9 cellular contexts compared by ENCODE assay signal in genomic region chr12:66235626-66236281, GRCh38. TPM values are rescaled to one million over a fixed set of nuclear protein-coding genes. Genes with fewer than 3 reads are reported as not detected.
A peak's percentile ranks its signal among the peaks of the same experiment; 100 is the strongest.
DNase-seq lines count a peak whose midpoint lies in the region; ATAC-seq, FAIRE-seq and TF ChIP-seq lines count a peak whose summit lies in the region.
"Had no signal": no experiment of that assay in that cellular context is flagged by ENCODE, and none has a peak within 500 bp of the region (broad histone marks: within the 10 kb centered on the region; RNA-seq: fewer than 3 reads in every experiment).

No MANE protein-coding gene starts in this region.

- DNase-seq in GM06990 (ENCODE audit: extremely low read depth, insufficient read length) (no peak), NT2/D1 (ENCODE audit: low read depth, low spot score) (no peak), endothelial cell of umbilical vein (ENCODE audit: low read depth, low spot score) (peak; percentile 45), osteocyte (ENCODE audit: extremely low spot score, unreplicated experiment) (no peak)

- peak overlapping the region; percentile 90 for H3K4me2 ChIP-seq in endothelial cell of umbilical vein (ENCODE audit: insufficient read depth, low read length)

- intact Hi-C loops in endothelial cell of umbilical vein (cut with micrococcal nuclease) = loop anchor here (1.0 kb wide), 1 partner anchor 66 kb away; the partner anchor contains the start of gene TMBIM4

- POLR2A ChIA-PET in endothelial cell of umbilical vein (lab: Charles Lee) = interaction anchor here (0.6 to 1.7 kb wide), 2 partner anchors 37 to 66 kb away, joined by 4 to 8 read pairs; partner anchors contain the start of gene TMBIM4

- H3K36me3 ChIP-seq in GM06990 (ENCODE audit: control insufficient read depth, insufficient read depth, low read length) (no peaks in the 10 kb centered on the region), NT2/D1 (ENCODE audit: insufficient read depth, insufficient read length, low read length) (no peaks in the 10 kb centered on the region), endothelial cell of umbilical vein (ENCODE audit: control insufficient read depth in 2 of 2, extremely low read depth in 1 of 2, insufficient read depth in 2 of 2, low read length in 2 of 2) (no peaks in the 10 kb centered on the region)

- peak overlapping the region; percentile 69 for H3K4me3 Mint-ChIP-seq in osteocyte (ENCODE audit: unreplicated experiment)

- no peaks in the 10 kb centered on the region for H4K20me1 ChIP-seq in endothelial cell of umbilical vein (replicated peaks; ENCODE audit: control insufficient read depth, extremely low read depth, insufficient read depth, low read length)

- no peaks in the 10 kb centered on the region for H3K27me3 ChIP-seq in GM06990 (replicated peaks; ENCODE audit: control insufficient read depth, insufficient read depth, low read length)
- no peaks in the 10 kb centered on the region for H3K27me3 ChIP-seq in NT2/D1 (ENCODE audit: insufficient read depth, insufficient read length)
- H3K27me3 ChIP-seq in endothelial cell of umbilical vein (ENCODE audit: control insufficient read depth in 2 of 2, insufficient read depth in 2 of 2, low read length in 2 of 2) = no peaks in the 10 kb centered on the region

- no peak overlapping the region for H3K27ac ChIP-seq in endothelial cell of umbilical vein (ENCODE audit: insufficient read depth, low read depth, low read length)

- H3K27me3 Mint-ChIP-seq in osteocyte (ENCODE audit: unreplicated experiment) = peaks cover 42% of the 10 kb centered on the region

- H3K4me1 ChIP-seq in NT2/D1 (ENCODE audit: insufficient read depth, insufficient read length) (peaks cover 3% of the 10 kb centered on the region), endothelial cell of umbilical vein (ENCODE audit: control insufficient read depth, extremely low read depth, insufficient read depth, low read length) (peaks cover 3% of the 10 kb centered on the region)

- H3K9ac ChIP-seq in NT2/D1 (ENCODE audit: insufficient read length, low read depth) (peak overlapping the region; percentile 37), endothelial cell of umbilical vein (replicated peaks; ENCODE audit: extremely low read depth, insufficient read depth, low read length) (peak overlapping the region; percentile 51)

- no peaks in the 10 kb centered on the region for H3K9me1 ChIP-seq in endothelial cell of umbilical vein (replicated peaks; ENCODE audit: control insufficient read depth, extremely low read depth, insufficient read depth, low read length)

- H3K36me3 Mint-ChIP-seq in osteocyte (ENCODE audit: unreplicated experiment) = no peaks in the 10 kb centered on the region

- peaks cover 3% of the 10 kb centered on the region for H3K4me1 Mint-ChIP-seq in osteocyte (ENCODE audit: unreplicated experiment)

- TF ChIP-seq CTCF in GM06990 (IDR thresholded peaks at IDR 0.05; ENCODE audit: insufficient read depth, low read length, poor library complexity, severe bottlenecking) = no peak
- TF ChIP-seq CTCF in endothelial cell of umbilical vein (IDR thresholded peaks at IDR 0.05; ENCODE audit: extremely low read depth in 1 of 2, insufficient read depth in 1 of 2, low read depth in 1 of 2, low read length in 2 of 2) = peak in 1 of 2 donors; percentile 3
- peak; percentile 29 for TF ChIP-seq CTCF in osteocyte (IDR thresholded peaks at IDR 0.05)

- peak overlapping the region; percentile 48 for H3K4me3 ChIP-seq in GM06990 (replicated peaks; ENCODE audit: low read depth, low read length)
- peak overlapping the region; percentile 31 for H3K4me3 ChIP-seq in NT2/D1 (ENCODE audit: insufficient read length, low read depth)
- peak overlapping the region; percentile 50 to 78 (median 54) for H3K4me3 ChIP-seq in endothelial cell of umbilical vein (replicated peaks in 1 of 3; ENCODE audit: insufficient read depth in 1 of 3, low read depth in 1 of 3, low read length in 3 of 3)

- dilution Hi-C loops in endothelial cell of umbilical vein (cut with MboI; ENCODE audit: extremely low pct_ligation_motif_present, low sequenced_read_pairs) = no loop called here

- no peak for FAIRE-seq in endothelial cell of umbilical vein (lab: Jason Lieb, UNC)
- FAIRE-seq: TTC549 had no signal

- TF ChIP-seq POLR2A in endothelial cell of umbilical vein (IDR thresholded peaks at IDR 0.05; ENCODE audit: low read depth, low read length) = no peak

- ATAC-seq in GM18873 (IDR thresholded peaks at IDR 0.05; ENCODE audit: low FRiP score, unreplicated experiment) (no peak), HG03039 (IDR thresholded peaks at IDR 0.05; ENCODE audit: unreplicated experiment) (no peak), GM21825 (IDR thresholded peaks at IDR 0.05; ENCODE audit: unreplicated experiment) (no peak), GM21576 (IDR thresholded peaks at IDR 0.05; ENCODE audit: unreplicated experiment) (no peak)

- CTCF ChIA-PET in endothelial cell of umbilical vein (lab: Charles Lee) = interaction anchor here (0.7 to 2.1 kb wide), 16 partner anchors 9 to 106 kb away, joined by 3 to 21 read pairs (median 5); partner anchors contain the start of genes IRAK3 and TMBIM4

- no peaks in the 10 kb centered on the region for H3K79me2 ChIP-seq in endothelial cell of umbilical vein (ENCODE audit: control insufficient read depth, insufficient read depth, low read length)

- H3K9me3 Mint-ChIP-seq in osteocyte (ENCODE audit: unreplicated experiment) = no peaks in the 10 kb centered on the region

- H3K9me3 ChIP-seq in NT2/D1 (ENCODE audit: insufficient read depth, low read length) = no peaks in the 10 kb centered on the region
- no peaks in the 10 kb centered on the region for H3K9me3 ChIP-seq in endothelial cell of umbilical vein (replicated peaks; ENCODE audit: control insufficient read depth, insufficient read depth, low read length)

- H3K27ac Mint-ChIP-seq in osteocyte (ENCODE audit: unreplicated experiment) = no peak overlapping the region

- no TSS peak for BruUV-seq in endothelial cell of umbilical vein (replicated peaks; lab: Mats Ljungman, UMichigan)

- H2AFZ ChIP-seq in endothelial cell of umbilical vein (ENCODE audit: low read depth, low read length) = peak overlapping the region; percentile 70

TF ChIP-seq in endothelial cell of umbilical vein, 7 proteins besides CTCF, POLR2A, EP300 and RAD21:
- TF ChIP-seq POLR2AphosphoS5 (IDR thresholded peaks at IDR 0.05; ENCODE audit: insufficient read depth, low read depth, low read length) (no peak), GATA2 (IDR thresholded peaks at IDR 0.05; ENCODE audit: insufficient read depth, insufficient read length, low read depth, low read length) (no peak), EZH2 (IDR thresholded peaks at IDR 0.05; ENCODE audit: borderline replicate concordance, low read depth, low read length, severe bottlenecking) (no peak), FOS (IDR thresholded peaks at IDR 0.05; ENCODE audit: borderline replicate concordance, insufficient read depth, low read length) (no peak), MAX (IDR thresholded peaks at IDR 0.05; ENCODE audit: insufficient read depth, insufficient read length) (no peak), MYC (IDR thresholded peaks at IDR 0.05; ENCODE audit: low read depth, low read length) (no peak), JUN (IDR thresholded peaks at IDR 0.05; ENCODE audit: borderline replicate concordance, insufficient read depth, insufficient read length, low read depth) (no peak)

RNA-seq across cellular contexts. Expression of gene IRAK3, which starts 46.7 kb away (rescaled TPM):
- total RNA-seq in endothelial cell of umbilical vein = 7.4 and 8.5 TPM in 2 replicates
- polyA plus RNA-seq in endothelial cell of umbilical vein = 2.0 and 2.3 TPM in 2 replicates
- polyA plus RNA-seq in endothelial cell of umbilical vein (2011; cell fraction: cytosol; rRNA removed) = 3.0 and 3.2 TPM in 2 replicates
- 6.9 and 7.4 TPM in 2 replicates for polyA plus RNA-seq in endothelial cell of umbilical vein (2011; cell fraction: nucleus; rRNA removed)
- polyA plus RNA-seq in endothelial cell of umbilical vein (2012) = 1.2 and 2.1 TPM in 2 replicates
- 6.3 and 11.1 TPM in 2 replicates for polyA minus RNA-seq in endothelial cell of umbilical vein
- not detected for polyA minus RNA-seq in endothelial cell of umbilical vein (2011; cell fraction: cytosol; rRNA and poly(A)+ RNA removed)
- 6.0 and 7.9 TPM in 2 replicates for polyA minus RNA-seq in endothelial cell of umbilical vein (2011; cell fraction: nucleus; rRNA and poly(A)+ RNA removed)
- total RNA-seq in osteocyte = 0.21 and 0.32 TPM in 2 replicates
